Comparison of ENCODE assay signal across 9 cellular contexts in genomic region chr5:62268239-62268638, GRCh38. TPM values are rescaled to one million over a fixed set of nuclear protein-coding genes. Genes with fewer than 3 reads are reported as not detected.
DNase-seq lines count a peak whose midpoint lies in the region; ATAC-seq lines count a peak whose summit lies in the region.
"Had no signal": no experiment of that assay in that cellular context is flagged by ENCODE, and none has a peak within 500 bp of the region (broad histone marks: within the 10 kb centered on the region; RNA-seq: fewer than 3 reads in every experiment).

No MANE protein-coding gene starts in this region.

- DNase-seq in SW480 (ENCODE audit: low spot score) (peak; percentile 38), mucosa of gallbladder (ENCODE audit: low spot score) (peak; percentile 67), AG08395 (ENCODE audit: low spot score) (no peak), MV-4-11 (lab: John Stamatoyannopoulos, UW) (no peak)
- no peak for DNase-seq in activated CD8-positive, alpha-beta memory T cell treated with anti-CD3 and anti-CD28 coated beads for 24 hours
- no peak for DNase-seq in activated CD4-positive, CD25-positive, alpha-beta regulatory T cell (lab: John Stamatoyannopoulos, UW)
- DNase-seq: stimulated activated CD4-positive, alpha-beta T cell treated with anti-CD3 and anti-CD28 coated beads, Interleukin-12 subunit alpha, Interleukin-12 subunit beta, amount 100 ng/mL, for 4 hours had no signal

- ATAC-seq in GM18517 (IDR thresholded peaks at IDR 0.05; ENCODE audit: unreplicated experiment) (peak; percentile 70), HG02870 (IDR thresholded peaks at IDR 0.05; ENCODE audit: unreplicated experiment) (peak; percentile 55)

RNA-seq across cellular contexts. Expression of gene KIF2A, which starts 37.8 kb away (rescaled TPM):
- total RNA-seq in mucosa of gallbladder = 31.1 TPM

Comparison
In these comparisons a context has a peak if more than half of its experiments do, and no peak if none do; other contexts are left out.
1. DNase-seq: peak in SW480 (single experiment) and mucosa of gallbladder (single experiment); none in AG08395 (single experiment), activated CD8-positive, alpha-beta memory T cell treated with anti-CD3 and anti-CD28 coated beads for 24 hours (single experiment), activated CD4-positive, CD25-positive, alpha-beta regulatory T cell (0 of 4) and MV-4-11 (single experiment).